In genomic region chr6:127690092-127690491, GRCh38 we compare ENCODE assay signal across 8 cellular contexts.
A peak's percentile ranks its signal among the peaks of the same experiment; 100 is the strongest.
DNase-seq lines count a peak whose midpoint lies in the region; ATAC-seq and TF ChIP-seq lines count a peak whose summit lies in the region.

No MANE protein-coding gene starts in this region.

- no peak overlapping the region for H3K4me3 ChIP-seq in Panc1 (ENCODE audit: low read depth in 2 of 2, low read length in 2 of 2)

- intact Hi-C loops in Panc1 (cut with micrococcal nuclease; ENCODE audit: unreplicated experiment), result no loop called here

- CTCF ChIA-PET in Panc1 (lab: Charles Lee), result interaction anchor here (0.7 kb wide), 1 partner anchor 212 kb away, joined by 3 read pairs; no protein-coding TSS in a partner anchor

- POLR2A ChIA-PET in Panc1 (lab: Charles Lee), result no interaction called here

- in situ Hi-C loops in Panc1 (cut with HindIII; ENCODE audit: low pct_unique_long_range_greater_than_20kb, low sequenced_read_pairs), result no loop called here

- TF ChIP-seq CTCF in 22Rv1 (IDR thresholded peaks at IDR 0.05) (peak; percentile 82), GM12873 (IDR thresholded peaks at IDR 0.05; ENCODE audit: insufficient read depth, low read depth, low read length, missing control alignments) (peak; percentile 46), Panc1 (IDR thresholded peaks at IDR 0.05) (peak; percentile 74; the same call in 1 of the 2 replicates)

- H3K27ac ChIP-seq in 22Rv1 (no peak overlapping the region), Panc1 (ENCODE audit: low read length) (no peak overlapping the region)

- H3K4me1 ChIP-seq in Panc1 (ENCODE audit: control insufficient read depth, insufficient read depth, low read length), result no peaks in the 10 kb centered on the region

- ATAC-seq in Panc1 (no peak), HG03139 (IDR thresholded peaks at IDR 0.05; ENCODE audit: unreplicated experiment) (no peak), HG02885 (IDR thresholded peaks at IDR 0.05; ENCODE audit: poor library complexity, unreplicated experiment) (no peak)

- no TSS peak for BruUV-seq in Panc1 (replicated peaks; lab: Mats Ljungman, UMichigan)

- DNase-seq in Panc1 (ENCODE audit: low read depth, low spot score) (no peak), foreskin melanocyte (peak; percentile 22), COLO668 (lab: John Stamatoyannopoulos, UW; ENCODE audit: unreplicated experiment) (no peak), LoVo (ENCODE audit: low spot score) (no peak)

- no peaks in the 10 kb centered on the region for H3K27me3 ChIP-seq in Panc1 (ENCODE audit: control insufficient read depth, insufficient read depth, low read length)

- no peaks in the 10 kb centered on the region for H3K9me3 ChIP-seq in Panc1 (ENCODE audit: control insufficient read depth, insufficient read depth, low read depth, low read length)

- H3K36me3 ChIP-seq in Panc1 (ENCODE audit: control insufficient read depth, insufficient read depth, low read length), result no peaks in the 10 kb centered on the region
